Comparison of ENCODE assay signal across 8 cellular contexts in the genomic region with DNA sequence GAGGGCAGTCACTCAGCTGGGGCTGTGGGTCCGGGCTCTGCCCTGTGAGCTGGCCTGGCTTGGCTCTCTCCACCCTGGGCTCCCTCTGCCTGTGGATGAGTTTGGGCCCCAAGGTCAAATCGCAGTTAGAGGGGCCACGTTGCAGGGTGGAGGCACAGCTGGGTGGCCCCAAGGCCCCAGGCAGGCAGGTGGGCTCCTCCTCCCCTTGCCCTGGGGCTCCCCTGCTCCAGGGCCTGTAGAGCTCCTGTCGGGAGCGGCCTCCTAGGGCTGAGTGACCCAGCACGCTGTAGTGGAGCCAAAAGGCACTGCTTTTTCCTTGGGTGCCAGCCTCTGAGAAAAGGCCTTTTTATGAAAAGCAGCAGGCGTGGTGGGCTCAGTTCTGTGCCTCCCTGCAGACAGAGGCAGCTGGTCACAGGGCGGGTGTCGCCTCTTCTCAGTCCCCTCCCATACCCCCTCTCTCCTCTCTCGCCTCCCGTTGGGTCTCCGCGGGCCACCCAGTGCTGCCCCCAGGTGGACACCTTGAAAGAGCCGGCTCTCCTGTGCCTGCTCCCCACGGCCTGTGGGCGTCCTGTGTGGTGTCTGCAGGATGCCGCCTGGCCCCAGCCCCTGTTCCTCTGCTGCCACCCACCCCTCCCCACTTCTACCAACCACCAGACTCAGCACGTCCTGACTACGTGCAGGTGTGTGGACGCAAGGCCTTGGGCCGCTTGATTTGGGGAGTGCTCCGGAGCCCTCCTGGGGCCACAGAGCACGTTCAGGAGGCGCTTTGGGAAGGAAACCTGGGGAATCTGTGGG. TPM values are rescaled to one million over a fixed set of nuclear protein-coding genes. Genes with fewer than 3 reads are reported as not detected.
DNase-seq lines count a peak whose midpoint lies in the region; ATAC-seq and TF ChIP-seq lines count a peak whose summit lies in the region.

No MANE protein-coding gene starts in this region.

- H3K27me3 ChIP-seq in SK-N-SH (ENCODE audit: insufficient read depth) = no peaks in the 10 kb centered on the region

- no peak overlapping the region for H3K4me3 Mint-ChIP-seq in Calu3 (ENCODE audit: low read depth, unreplicated experiment)
- H3K4me3 Mint-ChIP-seq in activated naive CD8-positive, alpha-beta T cell treated with anti-CD3 and anti-CD28 coated beads for 36 hours = no peak overlapping the region

- peaks cover 13 to 22% of the 10 kb centered on the region in 2 experiments for H3K36me3 ChIP-seq in SK-N-SH (replicated peaks in 1 of 2; ENCODE audit: control insufficient read depth in 1 of 2, insufficient read depth in 2 of 2, low read length in 1 of 2)

- peaks cover 0 to 5% of the 10 kb centered on the region in 2 experiments; a peak in 1 of 4 replicates for H3K4me1 ChIP-seq in SK-N-SH (ENCODE audit: control insufficient read depth in 1 of 2, insufficient read depth in 2 of 2, low read depth in 1 of 2, low read length in 1 of 2)

- BruUV-seq in Calu3 (replicated peaks; lab: Mats Ljungman, UMichigan) = no TSS peak

- no peaks in the 10 kb centered on the region for H3K27me3 Mint-ChIP-seq in Calu3 (ENCODE audit: unreplicated experiment)
- H3K27me3 Mint-ChIP-seq in activated naive CD8-positive, alpha-beta T cell treated with anti-CD3 and anti-CD28 coated beads for 36 hours = no peaks in the 10 kb centered on the region

- H3K9me2 ChIP-seq in SK-N-SH = no peaks in the 10 kb centered on the region

- DNase-seq in Calu3 = peak; percentile 61
- no peak for DNase-seq in HFF-Myc (ENCODE audit: extremely low read depth, low read depth)
- peak; percentile 96 for DNase-seq in SK-N-SH
- DNase-seq in activated naive CD8-positive, alpha-beta T cell treated with anti-CD3 and anti-CD28 coated beads for 36 hours = peak; percentile 80
- peak; percentile 76 for DNase-seq in left ventricle myocardium superior
- peak; percentile 54 to 68 (median 62) for DNase-seq in stimulated activated CD4-positive, alpha-beta T cell treated with anti-CD3 and anti-CD28 coated beads, Interleukin-12 subunit alpha, Interleukin-12 subunit beta, amount 100 ng/mL, for 48 hours (ENCODE audit: low read depth in 2 of 3, low spot score in 1 of 3)
- DNase-seq in COLO829 (ENCODE audit: low spot score) = no peak

- peak overlapping the region in 1 of 2 experiments; percentile 9; a peak in 1 of 4 replicates for H3K27ac ChIP-seq in SK-N-SH (ENCODE audit: low read depth in 2 of 2, low read length in 1 of 2)

- POLR2A ChIA-PET in SK-N-SH (lab: Yijun Ruan, JAX) = interaction anchor here (0.6 kb wide), 1 partner anchor 18 kb away, joined by 3 read pairs; no protein-coding TSS in a partner anchor

- H3K9ac ChIP-seq in SK-N-SH = no peak overlapping the region

- WGBS in SK-N-SH (ENCODE audit: low lambda C conversion rate) = 55% methylated on average over 6 of the region's 24 CpGs

- H3K4me2 ChIP-seq in SK-N-SH = no peak overlapping the region

- H2AFZ ChIP-seq in SK-N-SH (ENCODE audit: low read depth) = no peak overlapping the region

- no peak overlapping the region for H3K27ac Mint-ChIP-seq in Calu3 (ENCODE audit: unreplicated experiment)
- H3K27ac Mint-ChIP-seq in activated naive CD8-positive, alpha-beta T cell treated with anti-CD3 and anti-CD28 coated beads for 36 hours = no peak overlapping the region

- no peaks in the 10 kb centered on the region for H3K9me3 ChIP-seq in SK-N-SH

- no peak for TF ChIP-seq EP300 in SK-N-SH (IDR thresholded peaks at IDR 0.05; ENCODE audit: borderline replicate concordance in 1 of 2, low read depth in 1 of 2, low read length in 1 of 2)

- peak; percentile 63 for TF ChIP-seq RAD21 in SK-N-SH (IDR thresholded peaks at IDR 0.05; ENCODE audit: low read length)

- H3K79me2 ChIP-seq in SK-N-SH (ENCODE audit: insufficient read depth) = peaks cover 75% of the 10 kb centered on the region

- H3K4me3 ChIP-seq in HFF-Myc (replicated peaks; ENCODE audit: low read depth, low read length) (no peak overlapping the region), SK-N-SH (ENCODE audit: low read depth in 2 of 2, low read length in 1 of 2) (no peak overlapping the region)

- CTCF ChIA-PET in Calu3 (lab: Charles Lee) = no interaction called here
- CTCF ChIA-PET in SK-N-SH (lab: Yijun Ruan, JAX) = interaction anchor here (0.6 to 2.2 kb wide), 23 partner anchors 8 to 312 kb away, joined by 3 to 23 read pairs (median 3); no protein-coding TSS in a partner anchor

- H3F3A ChIP-seq in SK-N-SH (replicated peaks; ENCODE audit: insufficient read depth) = no peaks in the 10 kb centered on the region

- H3K4me1 Mint-ChIP-seq in Calu3 (ENCODE audit: low read depth, unreplicated experiment) = peaks cover 52% of the 10 kb centered on the region
- peaks cover 19% of the 10 kb centered on the region for H3K4me1 Mint-ChIP-seq in activated naive CD8-positive, alpha-beta T cell treated with anti-CD3 and anti-CD28 coated beads for 36 hours

- H3K36me3 Mint-ChIP-seq in Calu3 (ENCODE audit: insufficient read depth, unreplicated experiment) = peaks cover 52% of the 10 kb centered on the region
- H3K36me3 Mint-ChIP-seq in activated naive CD8-positive, alpha-beta T cell treated with anti-CD3 and anti-CD28 coated beads for 36 hours = peaks cover 35% of the 10 kb centered on the region

- peaks cover 61% of the 10 kb centered on the region for H4K20me1 ChIP-seq in SK-N-SH (ENCODE audit: insufficient read depth)

- intact Hi-C loops in Calu3 (cut with micrococcal nuclease; ENCODE audit: unreplicated experiment) (no loop called here), left ventricle myocardium superior (cut with micrococcal nuclease) (no loop called here)

- H3K9me3 Mint-ChIP-seq in Calu3 (ENCODE audit: low read depth, unreplicated experiment) = peaks cover 9% of the 10 kb centered on the region
- H3K9me3 Mint-ChIP-seq in activated naive CD8-positive, alpha-beta T cell treated with anti-CD3 and anti-CD28 coated beads for 36 hours = peaks cover 5% of the 10 kb centered on the region

- TF ChIP-seq CTCF in Calu3 (IDR thresholded peaks at IDR 0.05; ENCODE audit: unreplicated experiment) (peak; percentile 84), HFF-Myc (IDR thresholded peaks at IDR 0.05; ENCODE audit: low read depth, low read length, missing control alignments) (peak; percentile 74), SK-N-SH (IDR thresholded peaks at IDR 0.05) (peak; percentile 71)

- ATAC-seq in left ventricle myocardium superior = peak; percentile 89
- ATAC-seq in HG03135 (IDR thresholded peaks at IDR 0.05; ENCODE audit: unreplicated experiment) = no peak

TF ChIP-seq in SK-N-SH, 30 proteins besides CTCF, POLR2A, EP300 and RAD21 (continues in another document):
- TF ChIP-seq, protein P1, sequence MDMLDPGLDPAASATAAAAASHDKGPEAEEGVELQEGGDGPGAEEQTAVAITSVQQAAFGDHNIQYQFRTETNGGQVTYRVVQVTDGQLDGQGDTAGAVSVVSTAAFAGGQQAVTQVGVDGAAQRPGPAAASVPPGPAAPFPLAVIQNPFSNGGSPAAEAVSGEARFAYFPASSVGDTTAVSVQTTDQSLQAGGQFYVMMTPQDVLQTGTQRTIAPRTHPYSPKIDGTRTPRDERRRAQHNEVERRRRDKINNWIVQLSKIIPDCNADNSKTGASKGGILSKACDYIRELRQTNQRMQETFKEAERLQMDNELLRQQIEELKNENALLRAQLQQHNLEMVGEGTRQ (IDR thresholded peaks at IDR 0.05; ENCODE audit: borderline replicate concordance, low read depth, low read length) = no peak
- 0 out of 2 replicates have a peak, but pooled peaks have one; percentile 28 for TF ChIP-seq MXI1 (IDR thresholded peaks at IDR 0.05; ENCODE audit: low read depth, low read length)
- TF ChIP-seq SMC3 (IDR thresholded peaks at IDR 0.05; ENCODE audit: low read depth, low read length) = peak; percentile 60
- no peak for TF ChIP-seq GABPA (IDR thresholded peaks at IDR 0.05; ENCODE audit: low read depth)
- no peak for TF ChIP-seq TAF1 (IDR thresholded peaks at IDR 0.05; ENCODE audit: borderline replicate concordance, low read depth, low read length)
- TF ChIP-seq, protein P2, sequence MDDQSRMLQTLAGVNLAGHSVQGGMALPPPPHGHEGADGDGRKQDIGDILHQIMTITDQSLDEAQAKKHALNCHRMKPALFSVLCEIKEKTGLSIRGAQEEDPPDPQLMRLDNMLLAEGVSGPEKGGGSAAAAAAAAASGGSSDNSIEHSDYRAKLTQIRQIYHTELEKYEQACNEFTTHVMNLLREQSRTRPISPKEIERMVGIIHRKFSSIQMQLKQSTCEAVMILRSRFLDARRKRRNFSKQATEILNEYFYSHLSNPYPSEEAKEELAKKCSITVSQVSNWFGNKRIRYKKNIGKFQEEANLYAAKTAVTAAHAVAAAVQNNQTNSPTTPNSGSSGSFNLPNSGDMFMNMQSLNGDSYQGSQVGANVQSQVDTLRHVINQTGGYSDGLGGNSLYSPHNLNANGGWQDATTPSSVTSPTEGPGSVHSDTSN (IDR thresholded peaks at IDR 0.05) = no peak

RNA-seq across cellular contexts. Expression of a gene that starts 13.2 kb away (rescaled TPM):
- total RNA-seq in Calu3 (2022) = 47.4 and 53.7 TPM in 2 replicates
- polyA plus RNA-seq in SK-N-SH (2012; rRNA removed) = 10.7 and 13.1 TPM in 2 replicates
- polyA plus RNA-seq in SK-N-SH (2012; cell fraction: cytosol; rRNA removed) = 6.1 and 7.6 TPM in 2 replicates
- polyA plus RNA-seq in SK-N-SH (2012; cell fraction: nucleus; rRNA removed) = 38.4 and 51.9 TPM in 2 replicates
- 10 to 100 TPM; 12.1 to 12.3 TPM for total RNA-seq in activated naive CD8-positive, alpha-beta T cell treated with anti-CD3 and anti-CD28 coated beads for 36 hours
- total RNA-seq in left ventricle myocardium superior = 10.7 TPM

RNA-seq across cellular contexts. Expression of a gene that starts 13.6 kb away (rescaled TPM):
- total RNA-seq in Calu3 (2022) (514 and 518 TPM in 2 replicates), left ventricle myocardium superior (240 TPM)
- polyA plus RNA-seq in SK-N-SH (2012; rRNA removed) = 687 and 801 TPM in 2 replicates
- 613 and 674 TPM in 2 replicates for polyA plus RNA-seq in SK-N-SH (2012; cell fraction: cytosol; rRNA removed)
- 549 and 666 TPM in 2 replicates for polyA plus RNA-seq in SK-N-SH (2012; cell fraction: nucleus; rRNA removed)
- 100 to 1,000 TPM; 362 to 367 TPM for total RNA-seq in activated naive CD8-positive, alpha-beta T cell treated with anti-CD3 and anti-CD28 coated beads for 36 hours

RNA-seq across cellular contexts. Expression of a gene that starts 26.0 kb away (rescaled TPM):
- total RNA-seq in Calu3 (2022) (87.9 and 92.6 TPM in 2 replicates), left ventricle myocardium superior (27.3 TPM)
- 36.6 and 42.9 TPM in 2 replicates for polyA plus RNA-seq in SK-N-SH (2012; rRNA removed)
- polyA plus RNA-seq in SK-N-SH (2012; cell fraction: cytosol; rRNA removed) = 25.8 and 27.8 TPM in 2 replicates
- polyA plus RNA-seq in SK-N-SH (2012; cell fraction: nucleus; rRNA removed) = 66.8 and 75.1 TPM in 2 replicates
- 10 to 100 TPM; 36.1 to 39.9 TPM for total RNA-seq in activated naive CD8-positive, alpha-beta T cell treated with anti-CD3 and anti-CD28 coated beads for 36 hours

RNA-seq across cellular contexts. Expression of a gene that starts 34.5 kb away (rescaled TPM):
- total RNA-seq in Calu3 (2022) (76.9 and 78.0 TPM in 2 replicates), left ventricle myocardium superior (58.4 TPM)
- 52.2 and 64.6 TPM in 2 replicates for polyA plus RNA-seq in SK-N-SH (2012; rRNA removed)
- polyA plus RNA-seq in SK-N-SH (2012; cell fraction: cytosol; rRNA removed) = 36.9 and 51.7 TPM in 2 replicates
- polyA plus RNA-seq in SK-N-SH (2012; cell fraction: nucleus; rRNA removed) = 45.2 and 49.2 TPM in 2 replicates
- 10 to 100 TPM; 32.8 to 34.5 TPM for total RNA-seq in activated naive CD8-positive, alpha-beta T cell treated with anti-CD3 and anti-CD28 coated beads for 36 hours

Comparison
In these comparisons a context has a peak if more than half of its experiments do, and no peak if none do; other contexts are left out.
1. DNase-seq: peak in Calu3 (single experiment), SK-N-SH (single experiment), activated naive CD8-positive, alpha-beta T cell treated with anti-CD3 and anti-CD28 coated beads for 36 hours (single experiment), left ventricle myocardium superior (single experiment) and stimulated activated CD4-positive, alpha-beta T cell treated with anti-CD3 and anti-CD28 coated beads, Interleukin-12 subunit alpha, Interleukin-12 subunit beta, amount 100 ng/mL, for 48 hours (3 of 3); none in HFF-Myc (single experiment) and COLO829 (single experiment).
2. Peak in every context shown above with its lines, with median percentiles within 50 percentile points of each other: CTCF ChIP-seq.